In genomic region chr4:8473198-8473919, GRCh38 we compare ENCODE assay signal across 13 cellular contexts. TPM values are rescaled to one million over a fixed set of nuclear protein-coding genes. Genes with fewer than 3 reads are reported as not detected.
DNase-seq lines count a peak whose midpoint lies in the region; ATAC-seq, FAIRE-seq and TF ChIP-seq lines count a peak whose summit lies in the region.
"Had no signal": no experiment of that assay in that cellular context is flagged by ENCODE, and none has a peak within 500 bp of the region (broad histone marks: within the 10 kb centered on the region; RNA-seq: fewer than 3 reads in every experiment).

No MANE protein-coding gene starts in this region.

- H3K4me3 ChIP-seq in fibroblast of lung (replicated peaks in 1 of 4; ENCODE audit: control extremely low read depth in 1 of 4, insufficient read depth in 1 of 4, low read depth in 3 of 4, low read length in 4 of 4) = no peak overlapping the region
- H3K4me3 ChIP-seq in urinary bladder (ENCODE audit: low read depth, low read length) = no peak overlapping the region
- H3K4me3 ChIP-seq: skin epidermis had no signal

- H2AFZ ChIP-seq in fibroblast of lung (ENCODE audit: low read length) = no peak overlapping the region

- H3K4me2 ChIP-seq in fibroblast of lung (ENCODE audit: extremely low read depth, insufficient read depth, low read length) = peak overlapping the region; percentile 61
- H3K4me2 ChIP-seq: KMS-11 had no signal

- H3K36me3 ChIP-seq in fibroblast of lung (ENCODE audit: control insufficient read depth, insufficient read depth, low read length) = no peaks in the 10 kb centered on the region
- no peaks in the 10 kb centered on the region for H3K36me3 ChIP-seq in urinary bladder (ENCODE audit: insufficient read depth)

- no peaks in the 10 kb centered on the region for H4K20me1 ChIP-seq in fibroblast of lung (ENCODE audit: control insufficient read depth, extremely low read depth, insufficient read depth, low read length)

- no peaks in the 10 kb centered on the region for H3K9me3 ChIP-seq in fibroblast of lung (ENCODE audit: control insufficient read depth, insufficient read depth, low read depth, low read length)

- no peak for FAIRE-seq in GM12892 (lab: Jason Lieb, UNC)

- no peak for TF ChIP-seq POLR2A in GM12892 (IDR thresholded peaks at IDR 0.05; ENCODE audit: low read depth, low read length)

- H3K79me2 ChIP-seq in fibroblast of lung (ENCODE audit: control insufficient read depth, insufficient read depth, low read length) = no peaks in the 10 kb centered on the region

- ATAC-seq in Right ventricle myocardium inferior (no peak), Right ventricle myocardium superior (ENCODE audit: poor library complexity) (no peak), omental fat pad (ENCODE audit: low FRiP score) (peak; percentile 38)
- ATAC-seq: left colon, PC-3 had no signal

- DNase-seq in Right ventricle myocardium inferior (ENCODE audit: missing footprints) (peak; percentile 73), Right ventricle myocardium superior (no peak), fibroblast of lung (ENCODE audit: low read depth in 2 of 2) (peak in 1 of 2 donors; percentile 34), omental fat pad (ENCODE audit: low spot score) (no peak), ureter (ENCODE audit: low spot score) (no peak), GM19240 (ENCODE audit: insufficient read length, low spot score) (no peak), GM12892 (ENCODE audit: insufficient read length) (no peak)
- DNase-seq: anterior cingulate cortex, left colon had no signal

- intact Hi-C loops in Right ventricle myocardium inferior (cut with DNase I) (no loop called here), Right ventricle myocardium superior (cut with DNase I) (no loop called here)

- H3K27ac ChIP-seq in fibroblast of lung (ENCODE audit: insufficient read depth, low read length) (peak overlapping the region; percentile 78), urinary bladder (ENCODE audit: low read depth) (peak overlapping the region; percentile 48)
- H3K27ac ChIP-seq: KMS-11 had no signal

- H3K4me1 ChIP-seq in fibroblast of lung (ENCODE audit: control insufficient read depth, extremely low read depth, insufficient read depth, low read length) (peaks cover 19% of the 10 kb centered on the region), urinary bladder (ENCODE audit: insufficient read depth) (no peaks in the 10 kb centered on the region)

- H3K9ac ChIP-seq in fibroblast of lung (ENCODE audit: insufficient read depth, low read length) = peak overlapping the region; percentile 27
- H3K9ac ChIP-seq: KMS-11 had no signal

- 40% methylated on average over 23 of the region's 23 CpGs for WGBS in urinary bladder

- TF ChIP-seq CTCF in fibroblast of lung (conservative IDR thresholded peaks at IDR 0.05 in 1 of 2, IDR thresholded peaks at IDR 0.05 in 1 of 2; ENCODE audit: low read depth in 1 of 2, low read length in 2 of 2) (peak; percentile 18 to 26), omental fat pad (IDR thresholded peaks at IDR 0.05) (no peak)

- H3K27me3 ChIP-seq in fibroblast of lung (ENCODE audit: control insufficient read depth, insufficient read depth, low read length) = no peaks in the 10 kb centered on the region

RNA-seq across cellular contexts. Expression of gene TRMT44, which starts 32.8 kb away (rescaled TPM):
- total RNA-seq in Right ventricle myocardium inferior (9.2 TPM), Right ventricle myocardium superior (8.4 TPM), fibroblast of lung (12.8 and 14.0 TPM in 2 replicates), omental fat pad (10 to 100 TPM; 18.1 to 28.3 (median 23.1) TPM), urinary bladder (17.5 TPM), ureter (29.5 TPM)
- polyA plus RNA-seq in fibroblast of lung (5.5 and 6.5 TPM in 2 replicates), urinary bladder (10.4 TPM)
- polyA plus RNA-seq in fibroblast of lung (2012) = 5.9 and 6.2 TPM in 2 replicates
- 4.6 and 5.2 TPM in 2 replicates for polyA minus RNA-seq in fibroblast of lung (ENCODE audit: low replicate concordance)
- polyA plus RNA-seq in GM12892 (2012; ENCODE audit: missing spikeins) = 7.0 TPM

RNA-seq across cellular contexts. Expression of gene ACOX3, which starts 32.8 kb away (rescaled TPM):
- total RNA-seq in Right ventricle myocardium inferior = 25.3 TPM
- total RNA-seq in Right ventricle myocardium superior = 22.5 TPM
- total RNA-seq in fibroblast of lung = 21.6 and 23.8 TPM in 2 replicates
- 6.8 and 8.3 TPM in 2 replicates for polyA plus RNA-seq in fibroblast of lung
- 15.0 and 20.3 TPM in 2 replicates for polyA plus RNA-seq in fibroblast of lung (2012)
- polyA minus RNA-seq in fibroblast of lung (ENCODE audit: low replicate concordance) = 25.6 and 27.4 TPM in 2 replicates
- total RNA-seq in omental fat pad = 10 to 100 TPM; 14.7 to 28.2 (median 23.6) TPM
- 36.6 TPM for total RNA-seq in urinary bladder
- polyA plus RNA-seq in urinary bladder = 17.4 TPM
- total RNA-seq in ureter = 49.5 TPM
- polyA plus RNA-seq in GM12892 (2012; ENCODE audit: missing spikeins) = 11.6 TPM

Comparison
In these comparisons a context has a peak if more than half of its experiments do, and no peak if none do; other contexts are left out.
1. CTCF ChIP-seq: peak in fibroblast of lung (2 of 2); none in omental fat pad (0 of 3).